Comparison of ENCODE assay signal across 17 cellular contexts in genomic region chr3:188631291-188632010, GRCh38.
A peak's percentile ranks its signal among the peaks of the same experiment; 100 is the strongest.
DNase-seq lines count a peak whose midpoint lies in the region; ATAC-seq and TF ChIP-seq lines count a peak whose summit lies in the region.
"Had no signal": no experiment of that assay in that cellular context is flagged by ENCODE, and none has a peak within 500 bp of the region (broad histone marks: within the 10 kb centered on the region; RNA-seq: fewer than 3 reads in every experiment).

No MANE protein-coding gene starts in this region.

- H3K36me3 ChIP-seq in A673 (ENCODE audit: insufficient read depth, low read length, poor library complexity, severe bottlenecking) (no peaks in the 10 kb centered on the region), ascending aorta (no peaks in the 10 kb centered on the region), H7 (replicated peaks; ENCODE audit: control insufficient read depth, insufficient read depth, low read length) (no peaks in the 10 kb centered on the region), colonic mucosa (no peaks in the 10 kb centered on the region)
- H3K36me3 ChIP-seq: BLaER1, heart left ventricle, left ventricle myocardium inferior, neural progenitor cell had no signal

- H3K56ac ChIP-seq in H9 (ENCODE audit: insufficient read length, low read depth, low read length): no peak overlapping the region

- H3K27ac Mint-ChIP-seq in H9: no peak overlapping the region
- H3K27ac Mint-ChIP-seq: activated naive CD4-positive, alpha-beta T cell treated with anti-CD3 and anti-CD28 coated beads, Interleukin-2, amount 10 ng/mL, durations not matched to agents 7 days and 5 days; neural progenitor cell; T-helper 1 cell treated with Interleukin-12 subunit alpha and Interleukin-12 subunit beta and Interleukin-4 antibody, amounts not matched to agents 30 μg/mL and 1 μg/mL, for 36 hours had no signal

- H2AK5ac ChIP-seq in H9 (ENCODE audit: insufficient read length, low read length): no peak overlapping the region

- H2BK120ac ChIP-seq in H9 (ENCODE audit: low read depth, low read length, poor library complexity, severe bottlenecking): no peak overlapping the region

- H4K5ac ChIP-seq in H9 (ENCODE audit: insufficient read length, low read depth, low read length): no peak overlapping the region

- no TSS peak for BruUV-seq in A673 (replicated peaks; lab: Mats Ljungman, UMichigan)

- CTCF ChIA-PET in A673 (lab: Charles Lee): no interaction called here

- DNase-seq in A673 (ENCODE audit: low spot score): peak; percentile 15
- peak; percentile 96 for DNase-seq in HCEC 1CT
- no peak for DNase-seq in ascending aorta (ENCODE audit: low spot score in 2 of 2)
- DNase-seq in foreskin keratinocyte: peak; percentile 81 to 95
- no peak for DNase-seq in H7
- DNase-seq in H9: no peak
- no peak for DNase-seq in colonic mucosa
- DNase-seq: activated naive CD4-positive, alpha-beta T cell treated with anti-CD3 and anti-CD28 coated beads, Interleukin-2, amount 10 ng/mL, durations not matched to agents 7 days and 5 days; dermis blood vessel endothelial cell; DMS79 treated with DMSO at 0.1 percent for 48 hours; heart left ventricle; left ventricle myocardium inferior; NCI-H2107 had no signal

- no peak overlapping the region for H3K27ac ChIP-seq in A673 (ENCODE audit: low read depth, low read length, poor library complexity, severe bottlenecking)
- H3K27ac ChIP-seq in ascending aorta: peak overlapping the region; percentile 5 to 33
- peak overlapping the region; percentile 64 for H3K27ac ChIP-seq in foreskin keratinocyte
- no peak overlapping the region for H3K27ac ChIP-seq in H9 (ENCODE audit: insufficient read length, low read depth, low read length)
- no peak overlapping the region for H3K27ac ChIP-seq in colonic mucosa
- H3K27ac ChIP-seq: BLaER1, heart left ventricle, neural progenitor cell had no signal

- no peak overlapping the region for H3K9ac ChIP-seq in H9 (ENCODE audit: extremely low read depth, insufficient read length, low read length)
- H3K9ac ChIP-seq in colonic mucosa (ENCODE audit: low read depth in 2 of 2, low read length in 2 of 2): no peak overlapping the region
- H3K9ac ChIP-seq: BLaER1, neural progenitor cell had no signal

- no peak overlapping the region for H3K14ac ChIP-seq in H9 (ENCODE audit: insufficient read depth, low read length)

- H3K27me3 ChIP-seq in A673 (replicated peaks; ENCODE audit: insufficient read depth, low read depth, low read length, poor library complexity): no peaks in the 10 kb centered on the region
- H3K27me3 ChIP-seq in ascending aorta: no peaks in the 10 kb centered on the region
- H3K27me3 ChIP-seq in foreskin keratinocyte: no peaks in the 10 kb centered on the region
- H3K27me3 ChIP-seq in H7 (ENCODE audit: control insufficient read depth, insufficient read depth, low read length): no peaks in the 10 kb centered on the region
- H3K27me3 ChIP-seq in H9 (ENCODE audit: insufficient read depth, low read length): no peaks in the 10 kb centered on the region
- H3K27me3 ChIP-seq in colonic mucosa: no peaks in the 10 kb centered on the region
- H3K27me3 ChIP-seq: BLaER1, heart left ventricle, neural progenitor cell had no signal

- H4K8ac ChIP-seq in H9 (replicated peaks; ENCODE audit: insufficient read length, low read depth, low read length): no peak overlapping the region

- ATAC-seq in foreskin keratinocyte (peak; percentile 74), GM21825 (IDR thresholded peaks at IDR 0.05; ENCODE audit: unreplicated experiment) (no peak)
- ATAC-seq: heart left ventricle had no signal

- no peak overlapping the region for H3T11ph ChIP-seq in H9 (ENCODE audit: low read length)

- no peaks in the 10 kb centered on the region for H3K23me2 ChIP-seq in H9 (ENCODE audit: insufficient read length, low read depth, low read length, poor library complexity, severe bottlenecking)

- TF ChIP-seq CTCF in A673 (conservative IDR thresholded peaks at IDR 0.05; ENCODE audit: low read depth, low read length): no peak
- TF ChIP-seq CTCF in ascending aorta (IDR thresholded peaks at IDR 0.05): no peak
- TF ChIP-seq CTCF in foreskin keratinocyte (conservative IDR thresholded peaks at IDR 0.05): no peak
- TF ChIP-seq CTCF in H9 (conservative IDR thresholded peaks at IDR 0.05): no peak
- TF ChIP-seq CTCF in colonic mucosa (IDR thresholded peaks at IDR 0.05): no peak

- peaks cover 4 to 14% (median 10%) of the 10 kb centered on the region in 3 experiments; a peak in 5 of 7 replicates for H3K36me3 Mint-ChIP-seq in H9 (ENCODE audit: insufficient read depth in 1 of 3, low read depth in 3 of 3)

- intact Hi-C loops in A673 (cut with micrococcal nuclease; ENCODE audit: unreplicated experiment) (no loop called here), ascending aorta (cut with DNase I) (no loop called here), colonic mucosa (cut with DNase I) (no loop called here)

- H2BK5ac ChIP-seq in H9 (ENCODE audit: insufficient read length, low read length): no peak overlapping the region

- H3K4me2 ChIP-seq in H9 (ENCODE audit: insufficient read depth, insufficient read length, low read length): no peak overlapping the region
- H3K4me2 ChIP-seq: BLaER1, neural progenitor cell had no signal

- no peaks in the 10 kb centered on the region for H3K79me2 ChIP-seq in H9 (ENCODE audit: insufficient read depth, low read length)

- H3K4me1 Mint-ChIP-seq in H9: peaks cover 6% of the 10 kb centered on the region in 2 experiments; a peak in 2 of 4 replicates
- H3K4me1 Mint-ChIP-seq: activated naive CD4-positive, alpha-beta T cell treated with anti-CD3 and anti-CD28 coated beads, Interleukin-2, amount 10 ng/mL, durations not matched to agents 7 days and 5 days; neural progenitor cell had no signal

- H2BK12ac ChIP-seq in H9 (ENCODE audit: insufficient read length, low read depth, low read length): no peak overlapping the region

- POLR2A ChIA-PET in A673 (lab: Charles Lee; ENCODE audit: low non-redundant PET): no interaction called here

- H3K4me3 ChIP-seq in A673 (ENCODE audit: low read depth, low read length, poor library complexity, severe bottlenecking) (no peak overlapping the region), ascending aorta (no peak overlapping the region), H7 (ENCODE audit: insufficient read depth, low read depth, low read length) (no peak overlapping the region), colonic mucosa (no peak overlapping the region)
- H3K4me3 ChIP-seq: BLaER1, heart left ventricle, left ventricle myocardium inferior, neural progenitor cell had no signal

- H3K27me3 Mint-ChIP-seq in H9 (ENCODE audit: low read depth): no peaks in the 10 kb centered on the region
- H3K27me3 Mint-ChIP-seq: activated naive CD4-positive, alpha-beta T cell treated with anti-CD3 and anti-CD28 coated beads, Interleukin-2, amount 10 ng/mL, durations not matched to agents 7 days and 5 days had no signal

- WGBS in H9 (ENCODE audit: extremely low coverage, insufficient read length, low lambda C conversion rate): no CpG with 5 or more reads among the region's 5 CpGs

- H3K79me1 ChIP-seq in H9 (ENCODE audit: insufficient read depth, low read depth, low read length, poor library complexity, severe bottlenecking): no peaks in the 10 kb centered on the region

- no peak overlapping the region for H2AFZ ChIP-seq in H9 (ENCODE audit: low read length)
- H2AFZ ChIP-seq: neural progenitor cell had no signal

- H3K23ac ChIP-seq in H9 (ENCODE audit: insufficient read length, low read depth, low read length): no peak overlapping the region

- peaks cover 9% of the 10 kb centered on the region for H3K4me1 ChIP-seq in A673 (ENCODE audit: insufficient read depth, low read length, poor library complexity, severe bottlenecking)
- peaks cover 5 to 36% of the 10 kb centered on the region in 2 donors for H3K4me1 ChIP-seq in ascending aorta
- H3K4me1 ChIP-seq in foreskin keratinocyte: peaks cover 41% of the 10 kb centered on the region
- H3K4me1 ChIP-seq in H9 (ENCODE audit: insufficient read depth, low read length): no peaks in the 10 kb centered on the region
- H3K4me1 ChIP-seq in colonic mucosa: no peaks in the 10 kb centered on the region
- H3K4me1 ChIP-seq: BLaER1, neural progenitor cell had no signal

- no peaks in the 10 kb centered on the region for H4K20me1 ChIP-seq in H9 (ENCODE audit: control insufficient read depth, insufficient read depth, insufficient read length)
- H4K20me1 ChIP-seq: BLaER1 had no signal

- H3K9me3 ChIP-seq in A673 (ENCODE audit: low read depth, low read length, poor library complexity, severe bottlenecking): peaks cover 3% of the 10 kb centered on the region
- no peaks in the 10 kb centered on the region for H3K9me3 ChIP-seq in ascending aorta
- peaks cover 7% of the 10 kb centered on the region for H3K9me3 ChIP-seq in H9 (ENCODE audit: control insufficient read depth, low read depth, low read length)
- H3K9me3 ChIP-seq in colonic mucosa: no peaks in the 10 kb centered on the region

- no peak overlapping the region for H3K18ac ChIP-seq in H9 (ENCODE audit: insufficient read length, low read depth, low read length)

- no peak overlapping the region for H4K91ac ChIP-seq in H9 (ENCODE audit: insufficient read length, low read depth, low read length)

- no peak overlapping the region for H3K4ac ChIP-seq in H9 (ENCODE audit: low read depth, low read length)

- no peak overlapping the region for H2BK20ac ChIP-seq in H9 (ENCODE audit: low read depth, low read length, poor library complexity, severe bottlenecking)

- no peak overlapping the region for H2BK15ac ChIP-seq in H9 (ENCODE audit: low read depth, low read length)

- H3K4me3 Mint-ChIP-seq in H9: no peak overlapping the region
- H3K4me3 Mint-ChIP-seq: activated naive CD4-positive, alpha-beta T cell treated with anti-CD3 and anti-CD28 coated beads, Interleukin-2, amount 10 ng/mL, durations not matched to agents 7 days and 5 days; neural progenitor cell; T-helper 1 cell treated with Interleukin-12 subunit alpha and Interleukin-12 subunit beta and Interleukin-4 antibody, amounts not matched to agents 30 μg/mL and 1 μg/mL, for 36 hours had no signal

- H3K9me3 Mint-ChIP-seq in H9: peaks cover 15 to 16% of the 10 kb centered on the region in 2 experiments

Comparison
In these comparisons a context has a peak if more than half of its experiments do, and no peak if none do; other contexts are left out.
1. DNase-seq: peak in A673 (single experiment), HCEC 1CT (single experiment) and foreskin keratinocyte (2 of 2); none in ascending aorta (0 of 2), H7 (single experiment), H9 (single experiment) and colonic mucosa (single experiment).
2. H3K27ac ChIP-seq: peak in ascending aorta (2 of 2) and foreskin keratinocyte (single experiment); none in A673 (single experiment), H9 (single experiment) and colonic mucosa (single experiment).